8 cellular contexts compared by ENCODE assay signal in the genomic region with DNA sequence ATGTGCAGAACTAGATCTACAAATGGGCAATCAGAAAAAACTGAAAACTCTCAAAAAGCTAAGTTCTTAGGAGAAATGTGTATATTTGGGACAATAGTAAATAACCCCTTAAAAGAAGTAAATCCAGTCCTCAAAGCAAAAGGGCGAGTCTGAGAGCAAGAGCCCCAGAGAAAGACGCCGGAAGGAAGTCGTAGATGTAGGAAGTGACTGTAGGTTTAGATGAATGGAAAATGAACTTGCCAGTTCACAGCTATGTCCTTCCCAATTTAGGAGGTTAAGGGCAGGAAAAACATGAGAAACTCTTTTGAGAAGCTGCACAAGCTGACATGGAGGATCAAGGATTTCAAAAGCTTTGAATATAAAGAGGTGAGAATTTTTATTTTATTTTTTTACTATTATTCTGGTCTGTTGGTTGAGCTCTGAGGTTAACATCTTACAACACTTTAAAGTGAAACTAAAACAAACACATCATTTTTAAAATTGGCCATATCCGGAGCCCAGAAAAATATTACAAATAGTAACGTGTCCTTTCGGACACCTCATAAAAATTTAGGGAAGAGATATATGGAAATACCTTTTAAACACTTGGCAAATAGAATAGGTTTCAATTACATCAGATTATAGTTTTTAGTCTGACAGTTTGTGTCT.
DNase-seq lines count a peak whose midpoint lies in the region; ATAC-seq and TF ChIP-seq lines count a peak whose summit lies in the region.

No MANE protein-coding gene starts in this region.

- no peaks in the 10 kb centered on the region for H3K36me3 Mint-ChIP-seq in MCF 10A (ENCODE audit: insufficient read depth, unreplicated experiment)

- H3K4me1 ChIP-seq in mammary epithelial cell (ENCODE audit: insufficient read depth, low read length) (no peaks in the 10 kb centered on the region), thoracic aorta (ENCODE audit: control insufficient read depth in 1 of 2, low read depth in 2 of 2) (no peaks in the 10 kb centered on the region)

- no peak overlapping the region for H3K4me3 ChIP-seq in mammary epithelial cell (replicated peaks in 1 of 3; ENCODE audit: insufficient read depth in 1 of 3, low read depth in 2 of 3, low read length in 3 of 3)
- peak overlapping the region; percentile 46 for H3K4me3 ChIP-seq in thoracic aorta

- H3K9me3 Mint-ChIP-seq in MCF 10A (ENCODE audit: unreplicated experiment), result peaks cover 15% of the 10 kb centered on the region

- H3K27me3 Mint-ChIP-seq in MCF 10A (ENCODE audit: insufficient read depth, unreplicated experiment), result no peaks in the 10 kb centered on the region

- in situ Hi-C loops in mammary epithelial cell (cut with MboI; ENCODE audit: low sequenced_read_pairs in 2 of 2), result no loop called here

- dilution Hi-C loops in mammary epithelial cell (cut with HindIII; ENCODE audit: low sequenced_read_pairs), result no loop called here

- H3K27ac ChIP-seq in mammary epithelial cell (ENCODE audit: insufficient read depth, low read depth, low read length) (no peak overlapping the region), thoracic aorta (no peak overlapping the region), RWPE1 (no peak overlapping the region)

- intact Hi-C loops in MCF 10A (cut with micrococcal nuclease) (no loop called here), mammary epithelial cell (cut with micrococcal nuclease) (no loop called here)

- H3K79me2 ChIP-seq in mammary epithelial cell (ENCODE audit: insufficient read depth, low read length), result no peaks in the 10 kb centered on the region

- BruUV-seq in MCF 10A (replicated peaks; lab: Mats Ljungman, UMichigan) (TSS peak; percentile 57), mammary epithelial cell (replicated peaks; lab: Mats Ljungman, UMichigan) (no TSS peak)

- H3K27me3 ChIP-seq in mammary epithelial cell (ENCODE audit: insufficient read depth, low read length) (no peaks in the 10 kb centered on the region), thoracic aorta (replicated peaks; ENCODE audit: insufficient read depth) (no peaks in the 10 kb centered on the region)

- peaks cover 7% of the 10 kb centered on the region for H3K4me1 Mint-ChIP-seq in MCF 10A (ENCODE audit: insufficient read depth, unreplicated experiment)

- TF ChIP-seq CTCF in MCF 10A (IDR thresholded peaks at IDR 0.05; ENCODE audit: unreplicated experiment) (no peak), mammary epithelial cell (conservative IDR thresholded peaks at IDR 0.05 in 1 of 2, IDR thresholded peaks at IDR 0.05 in 1 of 2; ENCODE audit: extremely low read depth in 1 of 2, insufficient read depth in 1 of 2, low read depth in 1 of 2, low read length in 2 of 2) (no peak), thoracic aorta (IDR thresholded peaks at IDR 0.05) (no peak), omental fat pad (IDR thresholded peaks at IDR 0.05) (no peak), RWPE1 (conservative IDR thresholded peaks at IDR 0.05; ENCODE audit: low read depth) (no peak)

- 50% methylated on average over 7 of the region's 7 CpGs for WGBS in mammary epithelial cell (ENCODE audit: low coverage, missing lambda C conversion rate)

- DNase-seq in MCF 10A (ENCODE audit: unreplicated experiment) (peak; percentile 2), mammary epithelial cell (no peak), UCSD-AML1 (lab: John Stamatoyannopoulos, UW; ENCODE audit: unreplicated experiment) (peak; percentile 14), thoracic aorta (ENCODE audit: low spot score) (no peak), omental fat pad (ENCODE audit: low spot score) (no peak), AG20443 (ENCODE audit: low spot score) (no peak), RWPE1 (ENCODE audit: low spot score) (no peak)

- no peaks in the 10 kb centered on the region for H4K20me1 ChIP-seq in mammary epithelial cell (ENCODE audit: insufficient read depth, low read length)

- POLR2A ChIA-PET in MCF 10A (lab: Yijun Ruan, JAX), result no interaction called here
- POLR2A ChIA-PET in RWPE1 (lab: Yijun Ruan, JAX; ENCODE audit: low non-redundant PET), result no interaction called here

- H2AFZ ChIP-seq in mammary epithelial cell (ENCODE audit: low read depth, low read length), result no peak overlapping the region

- peaks cover 11% of the 10 kb centered on the region for H3K9me3 ChIP-seq in mammary epithelial cell (replicated peaks; ENCODE audit: insufficient read depth, low read length)
- H3K9me3 ChIP-seq in thoracic aorta, result no peaks in the 10 kb centered on the region

- peak; percentile 71 for ATAC-seq in HG03060 (IDR thresholded peaks at IDR 0.05; ENCODE audit: low read depth, unreplicated experiment)
- no peak for ATAC-seq in thoracic aorta (ENCODE audit: insufficient number of reproducible peaks, low FRiP score, low read depth)
- ATAC-seq in omental fat pad (ENCODE audit: low FRiP score), result no peak

- CTCF ChIA-PET in MCF 10A (lab: Yijun Ruan, JAX), result no interaction called here
- CTCF ChIA-PET in mammary epithelial cell (lab: Charles Lee; ENCODE audit: low non-redundant PET), result no interaction called here
- CTCF ChIA-PET in RWPE1 (lab: Yijun Ruan, JAX), result no interaction called here

- H3K27ac Mint-ChIP-seq in MCF 10A (ENCODE audit: low read depth, unreplicated experiment), result peak overlapping the region; percentile 84

- peak overlapping the region; percentile 68 for H3K4me3 Mint-ChIP-seq in MCF 10A (ENCODE audit: unreplicated experiment)

- no peak overlapping the region for H3K4me2 ChIP-seq in mammary epithelial cell (ENCODE audit: insufficient read depth, low read depth, low read length)

- H3K36me3 ChIP-seq in mammary epithelial cell (ENCODE audit: insufficient read depth, low read length) (no peaks in the 10 kb centered on the region), thoracic aorta (no peaks in the 10 kb centered on the region)

- H3K9ac ChIP-seq in mammary epithelial cell (ENCODE audit: insufficient read depth, low read length), result no peak overlapping the region

Comparison
In these comparisons a context has a peak if more than half of its experiments do, and no peak if none do; other contexts are left out.
1. DNase-seq: peak in MCF 10A (single experiment) and UCSD-AML1 (single experiment); none in mammary epithelial cell (single experiment), thoracic aorta (single experiment), omental fat pad (single experiment), AG20443 (single experiment) and RWPE1 (single experiment).